Comparison of ENCODE assay signal across 31 cellular contexts in genomic region chr2:233584210-233584609, GRCh38. TPM values are rescaled to one million over a fixed set of nuclear protein-coding genes. Genes with fewer than 3 reads are reported as not detected.
A peak's percentile ranks its signal among the peaks of the same experiment; 100 is the strongest.
DNase-seq lines count a peak whose midpoint lies in the region; ATAC-seq and TF ChIP-seq lines count a peak whose summit lies in the region.
"Had no signal": no experiment of that assay in that cellular context is flagged by ENCODE, and none has a peak within 500 bp of the region (broad histone marks: within the 10 kb centered on the region; RNA-seq: fewer than 3 reads in every experiment).

No MANE protein-coding gene starts in this region.

- no peaks in the 10 kb centered on the region for H3K4me1 ChIP-seq in PC-9 (replicated peaks; ENCODE audit: insufficient read depth)
- H3K4me1 ChIP-seq: BE2C had no signal

- H2AFZ ChIP-seq in PC-9 = 0 out of 2 replicates have a peak overlapping the region, but pooled peaks have one; percentile 7

- H3K4me3 ChIP-seq in PC-9 = no peak overlapping the region
- H3K4me3 ChIP-seq: GM12878 had no signal

- no peaks in the 10 kb centered on the region for H3K27me3 Mint-ChIP-seq in MCF 10A (ENCODE audit: insufficient read depth, unreplicated experiment)

- no peaks in the 10 kb centered on the region for H3K36me3 ChIP-seq in PC-9 (ENCODE audit: low read depth)
- H3K36me3 ChIP-seq: BE2C had no signal

- H3K27ac ChIP-seq in PC-9 = no peak overlapping the region
- H3K27ac ChIP-seq: 22Rv1, KMS-11 had no signal

- no peaks in the 10 kb centered on the region for H3K9me3 Mint-ChIP-seq in MCF 10A (ENCODE audit: unreplicated experiment)
- H3K9me3 Mint-ChIP-seq: T-helper 1 cell treated with Interleukin-12 subunit alpha and Interleukin-12 subunit beta and Interleukin-4 antibody, amounts not matched to agents 30 μg/mL and 1 μg/mL, for 36 hours had no signal

- CTCF ChIA-PET in PC-9 (lab: Charles Lee) (no interaction called here), MCF 10A (lab: Yijun Ruan, JAX) (no interaction called here)

- no peaks in the 10 kb centered on the region for H4K20me1 ChIP-seq in PC-9 (ENCODE audit: insufficient read depth)

- no peaks in the 10 kb centered on the region for H3K27me3 ChIP-seq in PC-9 (ENCODE audit: insufficient read depth, low read depth)

- no peaks in the 10 kb centered on the region for H3K36me3 Mint-ChIP-seq in MCF 10A (ENCODE audit: insufficient read depth, unreplicated experiment)
- H3K36me3 Mint-ChIP-seq: CD14-positive monocyte had no signal

- no peaks in the 10 kb centered on the region; the same call in 1 of the 2 replicates for H3K9me3 ChIP-seq in PC-9 (ENCODE audit: insufficient read depth, low read depth)
- H3K9me3 ChIP-seq: BE2C, SK-N-SH had no signal

- H3K79me2 ChIP-seq in PC-9 (ENCODE audit: low read depth) = no peaks in the 10 kb centered on the region

- H3K27ac Mint-ChIP-seq in MCF 10A (ENCODE audit: low read depth, unreplicated experiment) = no peak overlapping the region
- H3K27ac Mint-ChIP-seq: T-helper 1 cell treated with Interleukin-12 subunit alpha and Interleukin-12 subunit beta and Interleukin-4 antibody, amounts not matched to agents 30 μg/mL and 1 μg/mL, for 36 hours had no signal

- POLR2A ChIA-PET in PC-9 (lab: Charles Lee; ENCODE audit: unreplicated experiment) = no interaction called here
- POLR2A ChIA-PET in MCF 10A (lab: Yijun Ruan, JAX) = no interaction called here

- no peaks in the 10 kb centered on the region for H3K4me1 Mint-ChIP-seq in MCF 10A (ENCODE audit: insufficient read depth, unreplicated experiment)
- H3K4me1 Mint-ChIP-seq: CD14-positive monocyte had no signal

- H3K4me2 ChIP-seq in PC-9 = no peak overlapping the region
- H3K4me2 ChIP-seq: KMS-11, SK-N-SH had no signal

- no peaks in the 10 kb centered on the region for H3K9me2 ChIP-seq in PC-9 (ENCODE audit: insufficient read depth)
- H3K9me2 ChIP-seq: SK-N-SH had no signal

- no TSS peak for BruUV-seq in PC-9 (replicated peaks; lab: Mats Ljungman, UMichigan)
- no TSS peak for BruUV-seq in MCF 10A (replicated peaks; lab: Mats Ljungman, UMichigan)

- TF ChIP-seq CTCF in PC-9 (conservative IDR thresholded peaks at IDR 0.05) (no peak), MCF 10A (IDR thresholded peaks at IDR 0.05; ENCODE audit: unreplicated experiment) (no peak)

- H3F3A ChIP-seq in PC-9 (ENCODE audit: insufficient read depth, low read depth) = no peaks in the 10 kb centered on the region

- DNase-seq in DMS53 (lab: John Stamatoyannopoulos, UW) = peak; percentile 64
- no peak for DNase-seq in DMS53 treated with DMSO at 0.1 percent for 48 hours (lab: John Stamatoyannopoulos, UW; ENCODE audit: unreplicated experiment)
- peak; percentile 4 for DNase-seq in NCI-H226
- DNase-seq in PC-9 = no peak
- no peak for DNase-seq in left lobe of liver (ENCODE audit: low spot score)
- DNase-seq in MCF 10A (ENCODE audit: unreplicated experiment) = no peak
- no peak for DNase-seq in DMS114 treated with DMSO at 0.1 percent for 48 hours (lab: John Stamatoyannopoulos, UW; ENCODE audit: unreplicated experiment)
- DNase-seq: ACHN; BE2C; DMS79; EL; GDM1; IMR-90; NCI-H1092 treated with DMSO at 0.1 percent for 48 hours; NCI-H1436; NCI-H187 treated with DMSO at 0.1 percent for 48 hours; NCI-H2107; NCI-H446 treated with DMSO at 0.1 percent for 48 hours; NCI-H69; NK-92 treated with Interleukin-12 subunit alpha and Interleukin-12 subunit beta, amount 100 ng/mL, for 24 hours; RPMI8226; SIG-M5; SK-N-SH; SW 1271; T-helper 9 cell had no signal

- peak; percentile 44 for ATAC-seq in left lobe of liver
- no peak for ATAC-seq in GM21423 (IDR thresholded peaks at IDR 0.05; ENCODE audit: unreplicated experiment)
- ATAC-seq: GM12878 had no signal

- no peak overlapping the region for H3K4me3 Mint-ChIP-seq in MCF 10A (ENCODE audit: unreplicated experiment)
- H3K4me3 Mint-ChIP-seq: CD14-positive monocyte; T-helper 1 cell treated with Interleukin-12 subunit alpha and Interleukin-12 subunit beta and Interleukin-4 antibody, amounts not matched to agents 30 μg/mL and 1 μg/mL, for 36 hours had no signal

- intact Hi-C loops in PC-9 (cut with micrococcal nuclease; ENCODE audit: unreplicated experiment) = no loop called here
- intact Hi-C loops in MCF 10A (cut with micrococcal nuclease) = no loop called here

RNA-seq across cellular contexts. Expression of gene USP40, which starts 17.6 kb away (rescaled TPM):
- total RNA-seq in PC-9 (2021) (116 and 127 TPM in 2 replicates), left lobe of liver (25.8 TPM), MCF 10A (2022) (56.3 and 67.3 TPM in 2 replicates)

RNA-seq across cellular contexts. Expression of gene UGT1A8, which starts 33.2 kb away (rescaled TPM):
- total RNA-seq in PC-9 (2021) (0.17 and 0.20 TPM in 2 replicates), left lobe of liver (0.13 TPM), MCF 10A (2022) (not detected in 2 replicates)
- total RNA-seq: GM12878, IMR-90 had no signal

RNA-seq across cellular contexts. Expression of gene UGT1A10, which starts 52.0 kb away (rescaled TPM):
- total RNA-seq in PC-9 (2021) = not detected in 2 replicates
- total RNA-seq in left lobe of liver = 0.45 TPM
- total RNA-seq in MCF 10A (2022) = not detected in 2 replicates
- total RNA-seq: GM12878, IMR-90 had no signal

Comparison
In these comparisons a context has a peak if more than half of its experiments do, and no peak if none do; other contexts are left out.
1. DNase-seq: peak in DMS53 (single experiment) and NCI-H226 (single experiment); none in DMS53 treated with DMSO at 0.1 percent for 48 hours (single experiment), PC-9 (0 of 2), left lobe of liver (single experiment), MCF 10A (single experiment) and DMS114 treated with DMSO at 0.1 percent for 48 hours (single experiment).